In genomic region chr9:70683841-70684240, GRCh38 we compare ENCODE assay signal across 17 cellular contexts.
DNase-seq lines count a peak whose midpoint lies in the region; ATAC-seq and TF ChIP-seq lines count a peak whose summit lies in the region.
"Had no signal": no experiment of that assay in that cellular context is flagged by ENCODE, and none has a peak within 500 bp of the region (broad histone marks: within the 10 kb centered on the region; RNA-seq: fewer than 3 reads in every experiment).

No MANE protein-coding gene starts in this region.

- no peak overlapping the region for H4K12ac ChIP-seq in trophoblast cell (ENCODE audit: low read depth, low read length)

- H3K9ac ChIP-seq in adipocyte (ENCODE audit: low read length) (no peak overlapping the region), trophoblast cell (ENCODE audit: low read length) (no peak overlapping the region)
- H3K9ac ChIP-seq: BLaER1 had no signal

- H3K36me3 ChIP-seq in adipocyte (ENCODE audit: control insufficient read depth, insufficient read depth, low read length, severe bottlenecking) (no peaks in the 10 kb centered on the region), trophoblast cell (ENCODE audit: control insufficient read depth in 1 of 2, insufficient read depth in 2 of 2, low read length in 2 of 2) (no peaks in the 10 kb centered on the region)
- H3K36me3 ChIP-seq: BLaER1, HAP-1 had no signal

- no peak overlapping the region for H3K23ac ChIP-seq in trophoblast cell (ENCODE audit: low read length)

- no peak overlapping the region for H3K14ac ChIP-seq in trophoblast cell (ENCODE audit: low read length)

- H3K79me2 ChIP-seq in trophoblast cell (ENCODE audit: control insufficient read depth, insufficient read depth, low read length, poor library complexity), result no peaks in the 10 kb centered on the region

- no peak overlapping the region for H3K18ac ChIP-seq in trophoblast cell (ENCODE audit: low read length)

- ATAC-seq in sciatic nerve, result no peak
- ATAC-seq: GM12878 had no signal

- H3K4me2 ChIP-seq in trophoblast cell (ENCODE audit: low read length), result no peak overlapping the region
- H3K4me2 ChIP-seq: BLaER1 had no signal

- TF ChIP-seq CTCF in fibroblast of mammary gland (conservative IDR thresholded peaks at IDR 0.05; ENCODE audit: control insufficient read depth, insufficient read depth, low read depth, low read length), result no peak

- intact Hi-C loops in sciatic nerve (cut with DNase I), result no loop called here

- H3K27ac ChIP-seq in trophoblast cell (ENCODE audit: low read depth, low read length), result no peak overlapping the region
- H3K27ac ChIP-seq: BLaER1, HL-60 had no signal

- no peak overlapping the region for H2BK5ac ChIP-seq in trophoblast cell (ENCODE audit: low read depth, low read length, poor library complexity)

- H3K4me1 ChIP-seq in adipocyte (ENCODE audit: control insufficient read depth, insufficient read depth, low read length) (peaks cover 9% of the 10 kb centered on the region), trophoblast cell (ENCODE audit: control insufficient read depth in 1 of 2, insufficient read depth in 2 of 2, low read length in 2 of 2) (no peaks in the 10 kb centered on the region)
- H3K4me1 ChIP-seq: BLaER1, Caco-2 had no signal

- H2AFZ ChIP-seq in trophoblast cell (ENCODE audit: insufficient read depth, low read length, poor library complexity), result no peak overlapping the region

- no peak overlapping the region for H4K8ac ChIP-seq in trophoblast cell (ENCODE audit: low read depth, low read length)

- no peak overlapping the region for H3K4ac ChIP-seq in trophoblast cell (ENCODE audit: low read depth, low read length)

- H2BK120ac ChIP-seq in trophoblast cell (ENCODE audit: insufficient read depth, low read length, poor library complexity), result no peak overlapping the region

- H3K4me3 ChIP-seq in adipocyte (ENCODE audit: low read length), result no peak overlapping the region
- no peak overlapping the region for H3K4me3 ChIP-seq in fibroblast of mammary gland (ENCODE audit: control insufficient read depth, low read depth, low read length)
- no peak overlapping the region for H3K4me3 ChIP-seq in trophoblast cell (ENCODE audit: low read depth, low read length)
- H3K4me3 ChIP-seq: BLaER1, GM12878, HAP-1 had no signal

- H3K27me3 ChIP-seq in adipocyte (replicated peaks; ENCODE audit: control insufficient read depth, insufficient read depth, low read length), result no peaks in the 10 kb centered on the region
- no peaks in the 10 kb centered on the region for H3K27me3 ChIP-seq in trophoblast cell (ENCODE audit: insufficient read depth, low read length)
- H3K27me3 ChIP-seq: BLaER1 had no signal

- no peak overlapping the region for H2AK5ac ChIP-seq in trophoblast cell (ENCODE audit: low read length)

- H3K9me3 ChIP-seq in adipocyte (ENCODE audit: control insufficient read depth, low read length) (no peaks in the 10 kb centered on the region), trophoblast cell (ENCODE audit: insufficient read depth, low read depth, low read length) (no peaks in the 10 kb centered on the region)
- H3K9me3 ChIP-seq: BLaER1, Caco-2, HAP-1 had no signal

- no peaks in the 10 kb centered on the region for H3K79me1 ChIP-seq in trophoblast cell (ENCODE audit: low read length)

- DNase-seq in ELR (ENCODE audit: low read depth) (peak; percentile 5), adipocyte (ENCODE audit: low read depth) (peak; percentile 19), fibroblast of mammary gland (ENCODE audit: low read depth) (peak; percentile 46), trophoblast cell (peak; percentile 4 to 73), mucosa of gallbladder (ENCODE audit: low spot score) (no peak), sciatic nerve (ENCODE audit: low spot score) (no peak), NCI-H1092 (lab: John Stamatoyannopoulos, UW) (no peak)
- DNase-seq: 8988T; AML-193; Caco-2; CD8-positive, alpha-beta memory T cell; DND-41; HFFc6 had no signal

- no peak overlapping the region for H4K91ac ChIP-seq in trophoblast cell (ENCODE audit: low read depth, low read length)

- no CpG with 5 or more reads among the region's 2 CpGs for WGBS in trophoblast cell (ENCODE audit: extremely low coverage, insufficient coverage, insufficient read length)

- no peak overlapping the region for H2BK12ac ChIP-seq in trophoblast cell (ENCODE audit: low read length)

Comparison
In these comparisons a context has a peak if more than half of its experiments do, and no peak if none do; other contexts are left out.
1. DNase-seq: peak in ELR (single experiment), adipocyte (single experiment), fibroblast of mammary gland (single experiment) and trophoblast cell (2 of 2); none in mucosa of gallbladder (single experiment), sciatic nerve (single experiment) and NCI-H1092 (single experiment).